Comparison of ENCODE assay signal across 1 cellular context in the genomic region with DNA sequence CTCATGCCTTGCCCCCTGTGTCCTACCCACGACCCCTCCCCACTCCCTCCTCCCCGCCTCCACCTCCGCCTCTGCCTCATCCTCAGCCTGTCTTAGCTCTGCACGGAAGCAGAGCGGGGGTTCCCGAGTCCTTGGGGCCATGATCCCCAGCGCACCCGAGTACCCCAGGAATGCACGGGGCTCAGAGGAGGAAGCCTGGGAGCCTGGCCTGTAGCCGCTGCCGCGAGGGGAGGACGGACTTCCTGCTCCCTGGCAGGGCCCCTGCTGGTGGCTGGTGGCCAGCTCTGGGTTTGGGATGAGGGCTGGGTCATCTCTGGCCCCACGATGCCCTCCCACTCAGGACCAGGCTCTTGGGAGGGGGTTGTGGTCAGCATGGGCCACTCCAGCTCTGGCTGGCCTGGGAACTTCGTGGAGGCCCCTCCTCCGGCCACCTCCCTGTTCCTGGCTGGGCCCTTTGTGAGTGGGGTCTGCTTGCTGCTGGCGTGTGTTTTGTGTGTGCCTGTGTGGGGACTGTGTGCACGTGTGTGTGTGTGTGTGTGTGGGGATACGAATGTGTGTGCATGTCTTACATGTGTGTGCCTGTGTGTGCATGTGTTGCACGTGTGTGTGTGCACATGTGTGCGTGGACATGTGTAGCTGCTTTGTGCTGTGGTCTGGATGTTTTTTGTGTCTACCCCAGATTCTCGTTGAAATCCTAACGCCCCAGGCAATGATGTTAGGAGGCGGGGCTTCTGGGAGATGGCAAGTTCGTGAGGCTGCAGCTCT.
TF ChIP-seq lines count a peak whose summit lies in the region.

No MANE protein-coding gene starts in this region.

TF ChIP-seq in HCT116, 20 proteins besides CTCF, POLR2A, EP300 and RAD21:
- TF ChIP-seq JUND (IDR thresholded peaks at IDR 0.05) (no peak), EGR1 (IDR thresholded peaks at IDR 0.05; ENCODE audit: low read depth) (no peak), ZFX (IDR thresholded peaks at IDR 0.05) (no peak), SP1 (IDR thresholded peaks at IDR 0.05; ENCODE audit: low read depth) (no peak), SRF (IDR thresholded peaks at IDR 0.05; ENCODE audit: low read depth) (no peak), CEBPB (IDR thresholded peaks at IDR 0.05; ENCODE audit: low read depth) (no peak), ZNF274 (IDR thresholded peaks at IDR 0.05; ENCODE audit: low read depth, low read length) (no peak), EZH2phosphoT487 (IDR thresholded peaks at IDR 0.05; ENCODE audit: borderline replicate concordance) (no peak), EZH2 (IDR thresholded peaks at IDR 0.05) (no peak), TCF7L2 (IDR thresholded peaks at IDR 0.05; ENCODE audit: borderline replicate concordance, extremely low read depth, insufficient read depth, insufficient read length) (no peak)
- TF ChIP-seq, protein P1, sequence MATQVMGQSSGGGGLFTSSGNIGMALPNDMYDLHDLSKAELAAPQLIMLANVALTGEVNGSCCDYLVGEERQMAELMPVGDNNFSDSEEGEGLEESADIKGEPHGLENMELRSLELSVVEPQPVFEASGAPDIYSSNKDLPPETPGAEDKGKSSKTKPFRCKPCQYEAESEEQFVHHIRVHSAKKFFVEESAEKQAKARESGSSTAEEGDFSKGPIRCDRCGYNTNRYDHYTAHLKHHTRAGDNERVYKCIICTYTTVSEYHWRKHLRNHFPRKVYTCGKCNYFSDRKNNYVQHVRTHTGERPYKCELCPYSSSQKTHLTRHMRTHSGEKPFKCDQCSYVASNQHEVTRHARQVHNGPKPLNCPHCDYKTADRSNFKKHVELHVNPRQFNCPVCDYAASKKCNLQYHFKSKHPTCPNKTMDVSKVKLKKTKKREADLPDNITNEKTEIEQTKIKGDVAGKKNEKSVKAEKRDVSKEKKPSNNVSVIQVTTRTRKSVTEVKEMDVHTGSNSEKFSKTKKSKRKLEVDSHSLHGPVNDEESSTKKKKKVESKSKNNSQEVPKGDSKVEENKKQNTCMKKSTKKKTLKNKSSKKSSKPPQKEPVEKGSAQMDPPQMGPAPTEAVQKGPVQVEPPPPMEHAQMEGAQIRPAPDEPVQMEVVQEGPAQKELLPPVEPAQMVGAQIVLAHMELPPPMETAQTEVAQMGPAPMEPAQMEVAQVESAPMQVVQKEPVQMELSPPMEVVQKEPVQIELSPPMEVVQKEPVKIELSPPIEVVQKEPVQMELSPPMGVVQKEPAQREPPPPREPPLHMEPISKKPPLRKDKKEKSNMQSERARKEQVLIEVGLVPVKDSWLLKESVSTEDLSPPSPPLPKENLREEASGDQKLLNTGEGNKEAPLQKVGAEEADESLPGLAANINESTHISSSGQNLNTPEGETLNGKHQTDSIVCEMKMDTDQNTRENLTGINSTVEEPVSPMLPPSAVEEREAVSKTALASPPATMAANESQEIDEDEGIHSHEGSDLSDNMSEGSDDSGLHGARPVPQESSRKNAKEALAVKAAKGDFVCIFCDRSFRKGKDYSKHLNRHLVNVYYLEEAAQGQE (IDR thresholded peaks at IDR 0.05; ENCODE audit: low read depth): no peak
- TF ChIP-seq, protein P2, sequence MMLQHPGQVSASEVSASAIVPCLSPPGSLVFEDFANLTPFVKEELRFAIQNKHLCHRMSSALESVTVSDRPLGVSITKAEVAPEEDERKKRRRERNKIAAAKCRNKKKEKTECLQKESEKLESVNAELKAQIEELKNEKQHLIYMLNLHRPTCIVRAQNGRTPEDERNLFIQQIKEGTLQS (IDR thresholded peaks at IDR 0.05): no peak
- TF ChIP-seq, protein P3, sequence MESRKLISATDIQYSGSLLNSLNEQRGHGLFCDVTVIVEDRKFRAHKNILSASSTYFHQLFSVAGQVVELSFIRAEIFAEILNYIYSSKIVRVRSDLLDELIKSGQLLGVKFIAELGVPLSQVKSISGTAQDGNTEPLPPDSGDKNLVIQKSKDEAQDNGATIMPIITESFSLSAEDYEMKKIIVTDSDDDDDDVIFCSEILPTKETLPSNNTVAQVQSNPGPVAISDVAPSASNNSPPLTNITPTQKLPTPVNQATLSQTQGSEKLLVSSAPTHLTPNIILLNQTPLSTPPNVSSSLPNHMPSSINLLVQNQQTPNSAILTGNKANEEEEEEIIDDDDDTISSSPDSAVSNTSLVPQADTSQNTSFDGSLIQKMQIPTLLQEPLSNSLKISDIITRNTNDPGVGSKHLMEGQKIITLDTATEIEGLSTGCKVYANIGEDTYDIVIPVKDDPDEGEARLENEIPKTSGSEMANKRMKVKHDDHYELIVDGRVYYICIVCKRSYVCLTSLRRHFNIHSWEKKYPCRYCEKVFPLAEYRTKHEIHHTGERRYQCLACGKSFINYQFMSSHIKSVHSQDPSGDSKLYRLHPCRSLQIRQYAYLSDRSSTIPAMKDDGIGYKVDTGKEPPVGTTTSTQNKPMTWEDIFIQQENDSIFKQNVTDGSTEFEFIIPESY (IDR thresholded peaks at IDR 0.05; ENCODE audit: extremely low read depth, insufficient replicate concordance, low read length): no peak
- TF ChIP-seq, protein P4, sequence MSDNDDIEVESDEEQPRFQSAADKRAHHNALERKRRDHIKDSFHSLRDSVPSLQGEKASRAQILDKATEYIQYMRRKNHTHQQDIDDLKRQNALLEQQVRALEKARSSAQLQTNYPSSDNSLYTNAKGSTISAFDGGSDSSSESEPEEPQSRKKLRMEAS (IDR thresholded peaks at IDR 0.05): no peak
